8 cellular contexts compared by ENCODE assay signal in genomic region chr17:17044846-17045561, GRCh38. TPM values are rescaled to one million over a fixed set of nuclear protein-coding genes. Genes with fewer than 3 reads are reported as not detected.
A peak's percentile ranks its signal among the peaks of the same experiment; 100 is the strongest.
DNase-seq lines count a peak whose midpoint lies in the region; ATAC-seq and TF ChIP-seq lines count a peak whose summit lies in the region.

No MANE protein-coding gene starts in this region.

- intact Hi-C loops in left ventricle myocardium inferior (cut with micrococcal nuclease) = loop anchor here (10.0 kb wide), 1 partner anchor 50 kb away; no protein-coding TSS in a partner anchor

- no peaks in the 10 kb centered on the region for H3K9me3 Mint-ChIP-seq in activated T-cell treated with anti-CD3 and anti-CD28 coated beads, Interleukin-2, amount 50 U/mL, for 72 hours
- H3K9me3 Mint-ChIP-seq in activated naive CD8-positive, alpha-beta T cell treated with anti-CD3 and anti-CD28 coated beads for 36 hours = no peaks in the 10 kb centered on the region

- H3K4me3 ChIP-seq in left ventricle myocardium inferior = peak overlapping the region; percentile 81

- H3K27ac Mint-ChIP-seq in activated T-cell treated with anti-CD3 and anti-CD28 coated beads, Interleukin-2, amount 50 U/mL, for 72 hours = peak overlapping the region; percentile 54
- H3K27ac Mint-ChIP-seq in activated naive CD8-positive, alpha-beta T cell treated with anti-CD3 and anti-CD28 coated beads for 36 hours = no peak overlapping the region

- no peak for ATAC-seq in activated T-cell treated with anti-CD3 and anti-CD28 coated beads, Interleukin-2, amount 50 U/mL, for 72 hours (replicated peaks in 1 of 2)
- no peak for ATAC-seq in GM18870 (IDR thresholded peaks at IDR 0.05; ENCODE audit: unreplicated experiment)

- peaks cover 63% of the 10 kb centered on the region for H3K4me1 Mint-ChIP-seq in activated T-cell treated with anti-CD3 and anti-CD28 coated beads, Interleukin-2, amount 50 U/mL, for 72 hours (ENCODE audit: low read depth)
- peaks cover 61% of the 10 kb centered on the region for H3K4me1 Mint-ChIP-seq in activated naive CD8-positive, alpha-beta T cell treated with anti-CD3 and anti-CD28 coated beads for 36 hours

- H3K27ac ChIP-seq in left ventricle myocardium inferior (replicated peaks) = peak overlapping the region; percentile 88

- no peaks in the 10 kb centered on the region for H3K36me3 Mint-ChIP-seq in activated T-cell treated with anti-CD3 and anti-CD28 coated beads, Interleukin-2, amount 50 U/mL, for 72 hours (ENCODE audit: insufficient read depth in 2 of 2)
- no peaks in the 10 kb centered on the region for H3K36me3 Mint-ChIP-seq in activated naive CD8-positive, alpha-beta T cell treated with anti-CD3 and anti-CD28 coated beads for 36 hours

- peaks cover 85% of the 10 kb centered on the region for H3K4me1 ChIP-seq in left ventricle myocardium inferior

- no peaks in the 10 kb centered on the region for H3K27me3 Mint-ChIP-seq in activated T-cell treated with anti-CD3 and anti-CD28 coated beads, Interleukin-2, amount 50 U/mL, for 72 hours (ENCODE audit: low read depth)
- no peaks in the 10 kb centered on the region for H3K27me3 Mint-ChIP-seq in activated naive CD8-positive, alpha-beta T cell treated with anti-CD3 and anti-CD28 coated beads for 36 hours

- no peaks in the 10 kb centered on the region for H3K36me3 ChIP-seq in left ventricle myocardium inferior

- DNase-seq in activated T-cell treated with anti-CD3 and anti-CD28 coated beads, Interleukin-2, amount 50 U/mL, for 72 hours = no peak
- DNase-seq in activated T-cell treated with anti-CD3 and anti-CD28 coated beads, Interleukin-2, amount 50 U/mL, for 48 hours = no peak
- DNase-seq in NCI-H2227 treated with DMSO at 0.1 percent for 48 hours (lab: John Stamatoyannopoulos, UW) = peak; percentile 62
- DNase-seq in activated naive CD8-positive, alpha-beta T cell treated with anti-CD3 and anti-CD28 coated beads for 36 hours = no peak
- no peak for DNase-seq in left ventricle myocardium inferior
- peak; percentile 54 for DNase-seq in renal cortical epithelial cell (ENCODE audit: low read depth)
- DNase-seq in NK-92 (lab: John Stamatoyannopoulos, UW; ENCODE audit: unreplicated experiment) = no peak

- peak overlapping the region; percentile 82 to 97 for H3K4me3 Mint-ChIP-seq in activated T-cell treated with anti-CD3 and anti-CD28 coated beads, Interleukin-2, amount 50 U/mL, for 72 hours
- peak overlapping the region; percentile 94 for H3K4me3 Mint-ChIP-seq in activated naive CD8-positive, alpha-beta T cell treated with anti-CD3 and anti-CD28 coated beads for 36 hours

- no peak for TF ChIP-seq CTCF in left ventricle myocardium inferior (IDR thresholded peaks at IDR 0.05; ENCODE audit: borderline replicate concordance)

- no peaks in the 10 kb centered on the region for H3K27me3 ChIP-seq in left ventricle myocardium inferior (ENCODE audit: low read depth)

- H3K9me3 ChIP-seq in left ventricle myocardium inferior (replicated peaks) = no peaks in the 10 kb centered on the region

RNA-seq across cellular contexts. Expression of gene MPRIP, which starts 2.7 kb away (rescaled TPM):
- total RNA-seq in activated T-cell treated with anti-CD3 and anti-CD28 coated beads, Interleukin-2, amount 50 U/mL, for 72 hours = 100 to 1,000 TPM; 110 to 128 TPM
- 100 to 1,000 TPM; 130 to 143 TPM for total RNA-seq in activated naive CD8-positive, alpha-beta T cell treated with anti-CD3 and anti-CD28 coated beads for 36 hours
- 350 TPM for total RNA-seq in left ventricle myocardium inferior
- total RNA-seq in renal cortical epithelial cell = 66.7 and 103 TPM in 2 replicates

Comparison
In these comparisons a context has a peak if more than half of its experiments do, and no peak if none do; other contexts are left out.
1. DNase-seq: peak in NCI-H2227 treated with DMSO at 0.1 percent for 48 hours (single experiment) and renal cortical epithelial cell (single experiment); none in activated T-cell treated with anti-CD3 and anti-CD28 coated beads, Interleukin-2, amount 50 U/mL, for 72 hours (0 of 2), activated T-cell treated with anti-CD3 and anti-CD28 coated beads, Interleukin-2, amount 50 U/mL, for 48 hours (0 of 2), activated naive CD8-positive, alpha-beta T cell treated with anti-CD3 and anti-CD28 coated beads for 36 hours (single experiment), left ventricle myocardium inferior (single experiment) and NK-92 (single experiment).